ENCODE assay signal across 12 cellular contexts in the genomic region with DNA sequence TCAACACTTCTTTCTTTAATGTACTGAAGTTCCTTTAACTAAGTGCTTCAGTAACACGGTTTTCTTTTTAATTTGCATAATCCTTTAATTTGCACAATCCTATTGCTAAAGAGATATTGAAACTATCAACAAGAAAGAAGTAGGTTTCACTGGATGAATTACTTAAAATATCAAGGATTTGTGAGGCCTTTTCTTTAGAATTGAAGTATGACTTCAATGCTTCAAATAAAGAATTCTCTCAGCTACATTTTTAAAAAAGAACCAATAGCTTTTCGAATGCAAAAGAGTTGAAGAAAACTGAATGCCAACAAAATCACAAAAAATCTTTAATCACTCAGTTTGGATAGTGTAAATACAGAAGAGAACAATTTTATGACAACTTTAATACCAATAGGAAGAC. TPM values are rescaled to one million over a fixed set of nuclear protein-coding genes. Genes with fewer than 3 reads are reported as not detected.
DNase-seq lines count a peak whose midpoint lies in the region; ATAC-seq and TF ChIP-seq lines count a peak whose summit lies in the region.
"Had no signal": no experiment of that assay in that cellular context is flagged by ENCODE, and none has a peak within 500 bp of the region (broad histone marks: within the 10 kb centered on the region; RNA-seq: fewer than 3 reads in every experiment).

No MANE protein-coding gene starts in this region.

- no peak overlapping the region for H3K27ac Mint-ChIP-seq in T-helper 2 cell treated with Interferon-gamma antibody and Interleukin-4, amounts not matched to agents 5 μg/mL and 100 μg/mL, for 36 hours
- H3K27ac Mint-ChIP-seq: CD4-positive, CD25-positive, alpha-beta regulatory T cell had no signal

- no peaks in the 10 kb centered on the region for H3K4me1 Mint-ChIP-seq in activated T-cell treated with anti-CD3 and anti-CD28 coated beads, Interleukin-2, amount 50 U/mL, for 4 hours (ENCODE audit: low read depth)
- peaks cover 2% of the 10 kb centered on the region for H3K4me1 Mint-ChIP-seq in T-helper 2 cell treated with Interferon-gamma antibody and Interleukin-4, amounts not matched to agents 5 μg/mL and 100 μg/mL, for 36 hours (ENCODE audit: low read depth)
- H3K4me1 Mint-ChIP-seq: CD4-positive, CD25-positive, alpha-beta regulatory T cell had no signal

- no peak overlapping the region for H3K4me3 Mint-ChIP-seq in activated T-cell treated with anti-CD3 and anti-CD28 coated beads, Interleukin-2, amount 50 U/mL, for 4 hours
- H3K4me3 Mint-ChIP-seq in T-helper 2 cell treated with Interferon-gamma antibody and Interleukin-4, amounts not matched to agents 5 μg/mL and 100 μg/mL, for 36 hours: no peak overlapping the region
- H3K4me3 Mint-ChIP-seq: CD4-positive, CD25-positive, alpha-beta regulatory T cell had no signal

- H3K4me3 ChIP-seq in neutrophil (ENCODE audit: low read depth in 1 of 2, low read length in 1 of 2) (no peak overlapping the region), right atrium auricular region (no peak overlapping the region)

- DNase-seq in AML-193 (lab: John Stamatoyannopoulos, UW): peak; percentile 12 to 36
- DNase-seq in MV-4-11 (lab: John Stamatoyannopoulos, UW): peak; percentile 76
- DNase-seq in OCI-M1 (lab: John Stamatoyannopoulos, UW): peak; percentile 28
- DNase-seq in activated T-cell treated with anti-CD3 and anti-CD28 coated beads, Interleukin-2, amount 50 U/mL, for 4 hours: no peak
- DNase-seq in right atrium auricular region (ENCODE audit: low spot score): no peak
- DNase-seq in T-helper 2 cell treated with Interferon-gamma antibody and Interleukin-4, amounts not matched to agents 5 μg/mL and 100 μg/mL, for 36 hours (ENCODE audit: low spot score): no peak
- DNase-seq: CD4-positive, CD25-positive, alpha-beta regulatory T cell; DMS53; GF-D8 had no signal

- no peak for ATAC-seq in activated T-cell treated with anti-CD3 and anti-CD28 coated beads, Interleukin-2, amount 50 U/mL, for 4 hours
- ATAC-seq: HCT116 had no signal

- H3K4me1 ChIP-seq in neutrophil (ENCODE audit: control insufficient read depth in 1 of 2, insufficient read depth in 1 of 2, low read depth in 1 of 2, low read length in 1 of 2): peaks cover 40 to 41% of the 10 kb centered on the region in 2 experiments
- no peaks in the 10 kb centered on the region for H3K4me1 ChIP-seq in right atrium auricular region

- TF ChIP-seq CTCF in neutrophil (IDR thresholded peaks at IDR 0.05) (no peak), right atrium auricular region (IDR thresholded peaks at IDR 0.05) (no peak)

- H3K9me3 Mint-ChIP-seq in activated T-cell treated with anti-CD3 and anti-CD28 coated beads, Interleukin-2, amount 50 U/mL, for 4 hours: no peaks in the 10 kb centered on the region
- no peaks in the 10 kb centered on the region for H3K9me3 Mint-ChIP-seq in T-helper 2 cell treated with Interferon-gamma antibody and Interleukin-4, amounts not matched to agents 5 μg/mL and 100 μg/mL, for 36 hours

- peaks cover 8% of the 10 kb centered on the region for H3K27me3 Mint-ChIP-seq in activated T-cell treated with anti-CD3 and anti-CD28 coated beads, Interleukin-2, amount 50 U/mL, for 4 hours (ENCODE audit: low read depth)
- peaks cover 64% of the 10 kb centered on the region for H3K27me3 Mint-ChIP-seq in T-helper 2 cell treated with Interferon-gamma antibody and Interleukin-4, amounts not matched to agents 5 μg/mL and 100 μg/mL, for 36 hours (ENCODE audit: low read depth)

- H3K36me3 Mint-ChIP-seq in activated T-cell treated with anti-CD3 and anti-CD28 coated beads, Interleukin-2, amount 50 U/mL, for 4 hours (ENCODE audit: insufficient read depth): no peaks in the 10 kb centered on the region
- H3K36me3 Mint-ChIP-seq in T-helper 2 cell treated with Interferon-gamma antibody and Interleukin-4, amounts not matched to agents 5 μg/mL and 100 μg/mL, for 36 hours (ENCODE audit: low read depth): no peaks in the 10 kb centered on the region
- H3K36me3 Mint-ChIP-seq: CD4-positive, CD25-positive, alpha-beta regulatory T cell had no signal

- H3K27me3 ChIP-seq in neutrophil (no peaks in the 10 kb centered on the region), right atrium auricular region (no peaks in the 10 kb centered on the region)

- no peaks in the 10 kb centered on the region for H3K36me3 ChIP-seq in neutrophil
- H3K36me3 ChIP-seq in right atrium auricular region: no peaks in the 10 kb centered on the region

- peak overlapping the region; percentile 44 for H3K27ac ChIP-seq in neutrophil
- no peak overlapping the region for H3K27ac ChIP-seq in right atrium auricular region

- no peaks in the 10 kb centered on the region for H3K9me3 ChIP-seq in neutrophil
- H3K9me3 ChIP-seq in right atrium auricular region: no peaks in the 10 kb centered on the region

RNA-seq across cellular contexts. Expression of a gene that starts 25.1 kb away (rescaled TPM):
- 10 to 100 TPM in 2 of 3 donors, 1 to 10 TPM in 1; 9.5 to 15.7 (median 15.4) TPM for total RNA-seq in activated T-cell treated with anti-CD3 and anti-CD28 coated beads, Interleukin-2, amount 50 U/mL, for 4 hours
- 1 to 10 TPM in 1 of 2 donors, under 1 TPM in 1; 0.28 to 1.4 TPM for total RNA-seq in right atrium auricular region

RNA-seq across cellular contexts. Expression of a gene that starts 29.4 kb away (rescaled TPM):
- under 1 TPM; 0.24 to 0.32 (median 0.30) TPM for total RNA-seq in activated T-cell treated with anti-CD3 and anti-CD28 coated beads, Interleukin-2, amount 50 U/mL, for 4 hours
- total RNA-seq in right atrium auricular region: under 1 TPM; 0.33 to 0.55 TPM
- total RNA-seq: A172; CD4-positive, CD25-positive, alpha-beta regulatory T cell had no signal

Comparison
In these comparisons a context has a peak if more than half of its experiments do, and no peak if none do; other contexts are left out.
1. DNase-seq: peak in AML-193 (2 of 2), MV-4-11 (single experiment) and OCI-M1 (single experiment); none in activated T-cell treated with anti-CD3 and anti-CD28 coated beads, Interleukin-2, amount 50 U/mL, for 4 hours (single experiment), right atrium auricular region (single experiment) and T-helper 2 cell treated with Interferon-gamma antibody and Interleukin-4, amounts not matched to agents 5 μg/mL and 100 μg/mL, for 36 hours (single experiment).
2. RNA of a gene that starts 25.1 kb away (total RNA-seq): 9.5 to 15.7 TPM in activated T-cell treated with anti-CD3 and anti-CD28 coated beads, Interleukin-2, amount 50 U/mL, for 4 hours; 0.28 to 1.4 TPM in right atrium auricular region; every median in the first group is over 4 times any median in the second.